ENCODE assay signal across 3 cellular contexts in the genomic region with DNA sequence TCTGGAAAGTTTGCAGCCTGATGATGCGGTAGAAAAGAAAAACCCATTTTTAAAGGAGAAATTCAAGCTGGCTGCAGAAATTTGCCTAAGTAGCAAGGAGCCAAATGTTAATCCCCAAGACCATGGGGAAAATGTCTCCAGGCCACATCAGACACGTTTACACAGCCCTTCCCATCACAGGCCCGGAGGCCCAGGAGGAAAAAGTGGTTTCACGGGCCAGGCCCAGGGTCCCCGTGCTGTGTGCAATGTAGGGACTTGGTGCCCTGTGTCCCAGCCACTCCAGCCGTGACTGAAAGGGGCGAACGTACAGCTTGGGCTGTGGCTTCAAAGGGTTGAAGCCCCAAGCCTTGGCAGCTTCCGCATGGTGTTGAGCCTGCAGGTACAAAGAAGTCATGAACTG.
TF ChIP-seq lines count a peak whose summit lies in the region.

No MANE protein-coding gene starts in this region.

TF ChIP-seq in HepG2, 621 proteins besides CTCF, POLR2A, EP300 and RAD21:
- no peak for TF ChIP-seq ZNF333 (CRISPR knock-in tag; IDR thresholded peaks at IDR 0.05; ENCODE audit: borderline replicate concordance)

TF ChIP-seq in HEK293, 187 proteins besides CTCF, POLR2A, EP300 and RAD21:
- TF ChIP-seq SP7 (tag by site-specific recombination; IDR thresholded peaks at IDR 0.05): no peak
- peak; percentile 28; the same call in 1 of the 2 replicates for TF ChIP-seq TRIM28 (IDR thresholded peaks at IDR 0.05; ENCODE audit: borderline replicate concordance, low read length)
- TF ChIP-seq SETDB1 (IDR thresholded peaks at IDR 0.05; ENCODE audit: insufficient read length, low read length): peak; percentile 31
- TF ChIP-seq ZNF585B (tag by site-specific recombination; IDR thresholded peaks at IDR 0.05): peak; percentile 87
- no peak for TF ChIP-seq OVOL3 (tag by site-specific recombination; IDR thresholded peaks at IDR 0.05)
- no peak for TF ChIP-seq ZNF248 (tag by site-specific recombination; IDR thresholded peaks at IDR 0.05)
- no peak for TF ChIP-seq ZFP41 (tag by site-specific recombination; IDR thresholded peaks at IDR 0.05; ENCODE audit: borderline replicate concordance)
- no peak for TF ChIP-seq ZNF670 (tag by site-specific recombination; IDR thresholded peaks at IDR 0.05; ENCODE audit: low read depth)

TF ChIP-seq in K562, 482 proteins besides CTCF, POLR2A, EP300 and RAD21:
- TF ChIP-seq BCOR (IDR thresholded peaks at IDR 0.05): no peak
- TF ChIP-seq TRIM24 (IDR thresholded peaks at IDR 0.05): 0 out of 4 replicates have a peak, but pooled peaks of 1 of the 2 experiments have one; percentile 29
- TF ChIP-seq HCFC1 (IDR thresholded peaks at IDR 0.05; ENCODE audit: low read depth, low read length): no peak
- no peak for TF ChIP-seq TAF1 (IDR thresholded peaks at IDR 0.05; ENCODE audit: control insufficient read depth, extremely low read depth, insufficient read depth, low read length, severe bottlenecking)
- no peak for TF ChIP-seq ATF1 (CRISPR knock-in tag; IDR thresholded peaks at IDR 0.05)
- TF ChIP-seq ATF1 (tag; IDR thresholded peaks at IDR 0.05): no peak
- no peak for TF ChIP-seq KAT8 (IDR thresholded peaks at IDR 0.05; ENCODE audit: low read depth)
- TF ChIP-seq SMAD4 (CRISPR knock-in tag; conservative IDR thresholded peaks at IDR 0.05): no peak
- TF ChIP-seq, protein P1, sequence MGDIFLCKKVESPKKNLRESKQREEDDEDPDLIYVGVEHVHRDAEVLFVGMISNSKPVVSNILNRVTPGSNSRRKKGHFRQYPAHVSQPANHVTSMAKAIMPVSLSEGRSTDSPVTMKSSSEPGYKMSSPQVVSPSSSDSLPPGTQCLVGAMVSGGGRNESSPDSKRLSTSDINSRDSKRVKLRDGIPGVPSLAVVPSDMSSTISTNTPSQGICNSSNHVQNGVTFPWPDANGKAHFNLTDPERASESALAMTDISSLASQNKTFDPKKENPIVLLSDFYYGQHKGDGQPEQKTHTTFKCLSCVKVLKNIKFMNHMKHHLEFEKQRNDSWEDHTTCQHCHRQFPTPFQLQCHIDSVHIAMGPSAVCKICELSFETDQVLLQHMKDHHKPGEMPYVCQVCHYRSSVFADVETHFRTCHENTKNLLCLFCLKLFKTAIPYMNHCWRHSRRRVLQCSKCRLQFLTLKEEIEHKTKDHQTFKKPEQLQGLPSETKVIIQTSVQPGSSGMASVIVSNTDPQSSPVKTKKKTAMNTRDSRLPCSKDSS (IDR thresholded peaks at IDR 0.05; ENCODE audit: low read depth, partially characterized antibody): peak; percentile 36
- TF ChIP-seq NFE2 (IDR thresholded peaks at IDR 0.05; ENCODE audit: low read depth): no peak
- TF ChIP-seq ZNF253 (CRISPR knock-in tag; conservative IDR thresholded peaks at IDR 0.05): no peak
- TF ChIP-seq TRIM28 (IDR thresholded peaks at IDR 0.05): peak; percentile 84; the same call in 1 of the 2 replicates
- TF ChIP-seq, protein P2, sequence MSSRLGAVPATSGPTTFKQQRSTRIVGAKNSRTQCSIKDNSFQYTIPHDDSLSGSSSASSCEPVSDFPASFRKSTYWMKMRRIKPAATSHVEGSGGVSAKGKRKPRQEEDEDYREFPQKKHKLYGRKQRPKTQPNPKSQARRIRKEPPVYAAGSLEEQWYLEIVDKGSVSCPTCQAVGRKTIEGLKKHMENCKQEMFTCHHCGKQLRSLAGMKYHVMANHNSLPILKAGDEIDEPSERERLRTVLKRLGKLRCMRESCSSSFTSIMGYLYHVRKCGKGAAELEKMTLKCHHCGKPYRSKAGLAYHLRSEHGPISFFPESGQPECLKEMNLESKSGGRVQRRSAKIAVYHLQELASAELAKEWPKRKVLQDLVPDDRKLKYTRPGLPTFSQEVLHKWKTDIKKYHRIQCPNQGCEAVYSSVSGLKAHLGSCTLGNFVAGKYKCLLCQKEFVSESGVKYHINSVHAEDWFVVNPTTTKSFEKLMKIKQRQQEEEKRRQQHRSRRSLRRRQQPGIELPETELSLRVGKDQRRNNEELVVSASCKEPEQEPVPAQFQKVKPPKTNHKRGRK (tag; IDR thresholded peaks at IDR 0.05): no peak
- no peak for TF ChIP-seq HLTF (IDR thresholded peaks at IDR 0.05)
- no peak for TF ChIP-seq ZZZ3 (IDR thresholded peaks at IDR 0.05)
- peak; percentile 86 for TF ChIP-seq ZFP36 (IDR thresholded peaks at IDR 0.05; ENCODE audit: low read depth, low read length, partially characterized antibody)
- no peak for TF ChIP-seq ZNF146 (CRISPR knock-in tag; IDR thresholded peaks at IDR 0.05; ENCODE audit: unreplicated experiment)
- TF ChIP-seq SMARCB1 (IDR thresholded peaks at IDR 0.05; ENCODE audit: insufficient read length, low read depth): no peak
- TF ChIP-seq, protein P3, sequence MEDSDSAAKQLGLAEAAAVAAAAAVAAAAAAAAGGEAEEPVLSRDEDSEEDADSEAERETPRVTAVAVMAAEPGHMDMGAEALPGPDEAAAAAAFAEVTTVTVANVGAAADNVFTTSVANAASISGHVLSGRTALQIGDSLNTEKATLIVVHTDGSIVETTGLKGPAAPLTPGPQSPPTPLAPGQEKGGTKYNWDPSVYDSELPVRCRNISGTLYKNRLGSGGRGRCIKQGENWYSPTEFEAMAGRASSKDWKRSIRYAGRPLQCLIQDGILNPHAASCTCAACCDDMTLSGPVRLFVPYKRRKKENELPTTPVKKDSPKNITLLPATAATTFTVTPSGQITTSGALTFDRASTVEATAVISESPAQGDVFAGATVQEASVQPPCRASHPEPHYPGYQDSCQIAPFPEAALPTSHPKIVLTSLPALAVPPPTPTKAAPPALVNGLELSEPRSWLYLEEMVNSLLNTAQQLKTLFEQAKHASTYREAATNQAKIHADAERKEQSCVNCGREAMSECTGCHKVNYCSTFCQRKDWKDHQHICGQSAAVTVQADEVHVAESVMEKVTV (CRISPR knock-in tag; IDR thresholded peaks at IDR 0.05): no peak
- TF ChIP-seq, protein P4, sequence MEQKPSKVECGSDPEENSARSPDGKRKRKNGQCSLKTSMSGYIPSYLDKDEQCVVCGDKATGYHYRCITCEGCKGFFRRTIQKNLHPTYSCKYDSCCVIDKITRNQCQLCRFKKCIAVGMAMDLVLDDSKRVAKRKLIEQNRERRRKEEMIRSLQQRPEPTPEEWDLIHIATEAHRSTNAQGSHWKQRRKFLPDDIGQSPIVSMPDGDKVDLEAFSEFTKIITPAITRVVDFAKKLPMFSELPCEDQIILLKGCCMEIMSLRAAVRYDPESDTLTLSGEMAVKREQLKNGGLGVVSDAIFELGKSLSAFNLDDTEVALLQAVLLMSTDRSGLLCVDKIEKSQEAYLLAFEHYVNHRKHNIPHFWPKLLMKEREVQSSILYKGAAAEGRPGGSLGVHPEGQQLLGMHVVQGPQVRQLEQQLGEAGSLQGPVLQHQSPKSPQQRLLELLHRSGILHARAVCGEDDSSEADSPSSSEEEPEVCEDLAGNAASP (IDR thresholded peaks at IDR 0.05): no peak
- TF ChIP-seq SETDB1 (IDR thresholded peaks at IDR 0.05; ENCODE audit: low read length): no peak
- TF ChIP-seq, protein P5, sequence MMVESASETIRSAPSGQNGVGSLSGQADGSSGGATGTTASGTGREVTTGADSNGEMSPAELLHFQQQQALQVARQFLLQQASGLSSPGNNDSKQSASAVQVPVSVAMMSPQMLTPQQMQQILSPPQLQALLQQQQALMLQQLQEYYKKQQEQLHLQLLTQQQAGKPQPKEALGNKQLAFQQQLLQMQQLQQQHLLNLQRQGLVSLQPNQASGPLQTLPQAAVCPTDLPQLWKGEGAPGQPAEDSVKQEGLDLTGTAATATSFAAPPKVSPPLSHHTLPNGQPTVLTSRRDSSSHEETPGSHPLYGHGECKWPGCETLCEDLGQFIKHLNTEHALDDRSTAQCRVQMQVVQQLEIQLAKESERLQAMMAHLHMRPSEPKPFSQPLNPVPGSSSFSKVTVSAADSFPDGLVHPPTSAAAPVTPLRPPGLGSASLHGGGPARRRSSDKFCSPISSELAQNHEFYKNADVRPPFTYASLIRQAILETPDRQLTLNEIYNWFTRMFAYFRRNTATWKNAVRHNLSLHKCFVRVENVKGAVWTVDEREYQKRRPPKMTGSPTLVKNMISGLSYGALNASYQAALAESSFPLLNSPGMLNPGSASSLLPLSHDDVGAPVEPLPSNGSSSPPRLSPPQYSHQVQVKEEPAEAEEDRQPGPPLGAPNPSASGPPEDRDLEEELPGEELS (CRISPR knock-in tag; IDR thresholded peaks at IDR 0.05; ENCODE audit: borderline replicate concordance): no peak
- TF ChIP-seq ZBTB8A (IDR thresholded peaks at IDR 0.05; ENCODE audit: partially characterized antibody): no peak
- no peak for TF ChIP-seq ZNF41 (CRISPR knock-in tag; conservative IDR thresholded peaks at IDR 0.05)
- TF ChIP-seq COPS2 (conservative IDR thresholded peaks at IDR 0.05): no peak
- no peak for TF ChIP-seq MED1 (CRISPR knock-in tag; IDR thresholded peaks at IDR 0.05; ENCODE audit: borderline replicate concordance)
- TF ChIP-seq, protein P6, sequence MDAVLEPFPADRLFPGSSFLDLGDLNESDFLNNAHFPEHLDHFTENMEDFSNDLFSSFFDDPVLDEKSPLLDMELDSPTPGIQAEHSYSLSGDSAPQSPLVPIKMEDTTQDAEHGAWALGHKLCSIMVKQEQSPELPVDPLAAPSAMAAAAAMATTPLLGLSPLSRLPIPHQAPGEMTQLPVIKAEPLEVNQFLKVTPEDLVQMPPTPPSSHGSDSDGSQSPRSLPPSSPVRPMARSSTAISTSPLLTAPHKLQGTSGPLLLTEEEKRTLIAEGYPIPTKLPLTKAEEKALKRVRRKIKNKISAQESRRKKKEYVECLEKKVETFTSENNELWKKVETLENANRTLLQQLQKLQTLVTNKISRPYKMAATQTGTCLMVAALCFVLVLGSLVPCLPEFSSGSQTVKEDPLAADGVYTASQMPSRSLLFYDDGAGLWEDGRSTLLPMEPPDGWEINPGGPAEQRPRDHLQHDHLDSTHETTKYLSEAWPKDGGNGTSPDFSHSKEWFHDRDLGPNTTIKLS (IDR thresholded peaks at IDR 0.05; ENCODE audit: borderline replicate concordance, low read depth): no peak
- no peak for TF ChIP-seq E2F3 (CRISPR knock-in tag; IDR thresholded peaks at IDR 0.05)
